In genomic region chr17:13273744-13274295, GRCh38 we compare ENCODE assay signal across 17 cellular contexts.
"Had no signal": no experiment of that assay in that cellular context is flagged by ENCODE, and none has a peak within 500 bp of the region (broad histone marks: within the 10 kb centered on the region; RNA-seq: fewer than 3 reads in every experiment).

No MANE protein-coding gene starts in this region.

- H3K27me3 ChIP-seq: cardiac muscle cell, foreskin keratinocyte had no signal

- H3K4me3 ChIP-seq: cardiac muscle cell, esophagus squamous epithelium, stomach, thoracic aorta had no signal

- H3K9ac ChIP-seq: parathyroid adenoma had no signal

- DNase-seq: activated CD4-positive, alpha-beta T cell treated with anti-CD3 and anti-CD28 coated beads for 1 hour; activated CD4-positive, alpha-beta T cell treated with anti-CD3 and anti-CD28 coated beads, Interleukin-2, amount 50 U/mL, for 4 hours; activated naive CD4-positive, alpha-beta T cell treated with Interleukin-2 at 50 U/mL for 16 hours; activated naive CD8-positive, alpha-beta T cell treated with anti-CD3 and anti-CD28 coated beads, Interleukin-2, amount 50 U/mL, for 24 hours; esophagus squamous epithelium; glutamatergic neuron; stimulated activated CD4-positive, alpha-beta T cell treated with anti-CD3 and anti-CD28 coated beads, Interleukin-12 subunit alpha, Interleukin-12 subunit beta, amount 100 ng/mL, for 4 hours; stimulated activated CD4-positive, alpha-beta T cell treated with anti-CD3 and anti-CD28 coated beads, Interleukin-2, amount 100 ng/mL, for 24 hours; stomach; T-cell; T-helper 9 cell had no signal

- H3K36me3 ChIP-seq: cardiac muscle cell, esophagus squamous epithelium, stomach, thoracic aorta had no signal

- H3K9me3 ChIP-seq: esophagus squamous epithelium, stomach, thoracic aorta had no signal

- H3K79me2 ChIP-seq: parathyroid adenoma had no signal

- H2AFZ ChIP-seq: parathyroid adenoma had no signal

- H3K27ac ChIP-seq: cardiac muscle cell, esophagus squamous epithelium, foreskin keratinocyte, parathyroid adenoma, stomach, thoracic aorta, VCaP had no signal

- H3K4me1 ChIP-seq: esophagus squamous epithelium, foreskin keratinocyte, parathyroid adenoma, stomach had no signal

- ATAC-seq: activated naive CD8-positive, alpha-beta T cell treated with anti-CD3 and anti-CD28 coated beads, Interleukin-2, amount 50 U/mL, for 24 hours; activated T-helper 17 cell treated with anti-CD3 and anti-CD28 coated beads, Interleukin-2, amount 50 U/mL, for 72 hours; foreskin keratinocyte; T-cell had no signal
